ENCODE assay signal across 11 cellular contexts in genomic region chr4:98284640-98285046, GRCh38. TPM values are rescaled to one million over a fixed set of nuclear protein-coding genes. Genes with fewer than 3 reads are reported as not detected.
DNase-seq lines count a peak whose midpoint lies in the region; ATAC-seq and TF ChIP-seq lines count a peak whose summit lies in the region.
"Had no signal": no experiment of that assay in that cellular context is flagged by ENCODE, and none has a peak within 500 bp of the region (broad histone marks: within the 10 kb centered on the region; RNA-seq: fewer than 3 reads in every experiment).

No MANE protein-coding gene starts in this region.

- H4K8ac ChIP-seq in H9 (replicated peaks; ENCODE audit: insufficient read length, low read depth, low read length), result no peak overlapping the region

- no peak overlapping the region for H2AFZ ChIP-seq in H9 (ENCODE audit: low read length)

- H2BK120ac ChIP-seq in H9 (ENCODE audit: low read depth, low read length, poor library complexity, severe bottlenecking), result no peak overlapping the region

- no peaks in the 10 kb centered on the region for H3K36me3 ChIP-seq in suprapubic skin

- WGBS in H9 (ENCODE audit: extremely low coverage, insufficient read length, low lambda C conversion rate), result no CpG with 5 or more reads among the region's 3 CpGs
- WGBS in suprapubic skin, result 86% methylated on average over 3 of the region's 3 CpGs

- H3K56ac ChIP-seq in H9 (ENCODE audit: insufficient read length, low read depth, low read length), result no peak overlapping the region

- DNase-seq in COLO829 (ENCODE audit: low spot score) (peak; percentile 94), H9 (peak; percentile 80), RPMI7951 (ENCODE audit: low read depth) (peak; percentile 41), glutamatergic neuron (no peak), DMS79 treated with DMSO at 0.1 percent for 48 hours (lab: John Stamatoyannopoulos, UW) (no peak), suprapubic skin (ENCODE audit: low spot score in 2 of 2) (no peak)
- DNase-seq: KG1, NCI-H345 had no signal

- no peak overlapping the region for H2AK5ac ChIP-seq in H9 (ENCODE audit: insufficient read length, low read length)

- H3K18ac ChIP-seq in H9 (ENCODE audit: insufficient read length, low read depth, low read length), result peak overlapping the region; percentile 77

- H3K9ac ChIP-seq in H9 (ENCODE audit: extremely low read depth, insufficient read length, low read length), result peak overlapping the region; percentile 6

- peak overlapping the region; percentile 30 for H3K4me2 ChIP-seq in H9 (ENCODE audit: insufficient read depth, insufficient read length, low read length)

- H2BK5ac ChIP-seq in H9 (ENCODE audit: insufficient read length, low read length), result no peak overlapping the region

- no peak overlapping the region for H3K4me3 Mint-ChIP-seq in H9
- no peak overlapping the region for H3K4me3 Mint-ChIP-seq in glutamatergic neuron (ENCODE audit: unreplicated experiment)
- H3K4me3 Mint-ChIP-seq: neural crest cell had no signal

- no peaks in the 10 kb centered on the region for H3K27me3 ChIP-seq in H9 (ENCODE audit: insufficient read depth, low read length)
- no peaks in the 10 kb centered on the region for H3K27me3 ChIP-seq in suprapubic skin

- H2BK15ac ChIP-seq in H9 (ENCODE audit: low read depth, low read length), result no peak overlapping the region

- no peaks in the 10 kb centered on the region for H3K79me1 ChIP-seq in H9 (ENCODE audit: insufficient read depth, low read depth, low read length, poor library complexity, severe bottlenecking)

- no peak overlapping the region for H3K23ac ChIP-seq in H9 (ENCODE audit: insufficient read length, low read depth, low read length)

- H3K27ac ChIP-seq in H9 (ENCODE audit: insufficient read length, low read depth, low read length) (peak overlapping the region; percentile 77), suprapubic skin (no peak overlapping the region)

- H3K4ac ChIP-seq in H9 (ENCODE audit: low read depth, low read length), result no peak overlapping the region

- H3K9me3 Mint-ChIP-seq in H9 (peaks cover 8 to 9% of the 10 kb centered on the region in 2 experiments; a peak in 4 of 5 replicates), glutamatergic neuron (ENCODE audit: unreplicated experiment) (no peaks in the 10 kb centered on the region)

- H2BK20ac ChIP-seq in H9 (ENCODE audit: low read depth, low read length, poor library complexity, severe bottlenecking), result no peak overlapping the region

- no peak for TF ChIP-seq EP300 in suprapubic skin (IDR thresholded peaks at IDR 0.05)

- H3K27ac Mint-ChIP-seq in H9, result peak overlapping the region; percentile 73 to 94 (median 91)
- peak overlapping the region; percentile 7 for H3K27ac Mint-ChIP-seq in glutamatergic neuron (ENCODE audit: unreplicated experiment)

- no peak for TF ChIP-seq CTCF in H9 (conservative IDR thresholded peaks at IDR 0.05)
- no peak for TF ChIP-seq CTCF in glutamatergic neuron (IDR thresholded peaks at IDR 0.05; ENCODE audit: partially characterized antibody, unreplicated experiment)
- TF ChIP-seq CTCF in suprapubic skin (IDR thresholded peaks at IDR 0.05), result no peak

- H3K23me2 ChIP-seq in H9 (ENCODE audit: insufficient read length, low read depth, low read length, poor library complexity, severe bottlenecking), result no peaks in the 10 kb centered on the region

- no peak overlapping the region for H2BK12ac ChIP-seq in H9 (ENCODE audit: insufficient read length, low read depth, low read length)

- H3K14ac ChIP-seq in H9 (ENCODE audit: insufficient read depth, low read length), result no peak overlapping the region; the same call in 1 of the 2 replicates

- H3T11ph ChIP-seq in H9 (ENCODE audit: low read length), result no peak overlapping the region

- no peak for TF ChIP-seq POLR2A in suprapubic skin (IDR thresholded peaks at IDR 0.05)

- no peak overlapping the region for H4K91ac ChIP-seq in H9 (ENCODE audit: insufficient read length, low read depth, low read length)

- H3K36me3 Mint-ChIP-seq in H9 (ENCODE audit: insufficient read depth in 1 of 3, low read depth in 3 of 3) (peaks cover 6 to 14% (median 6%) of the 10 kb centered on the region in 3 experiments; a peak in 4 of 7 replicates), glutamatergic neuron (ENCODE audit: unreplicated experiment) (no peaks in the 10 kb centered on the region)

- peaks cover 19 to 20% of the 10 kb centered on the region in 2 experiments for H3K4me1 Mint-ChIP-seq in H9
- peaks cover 11% of the 10 kb centered on the region for H3K4me1 Mint-ChIP-seq in glutamatergic neuron (ENCODE audit: low read depth, unreplicated experiment)

- peaks cover 2% of the 10 kb centered on the region; the same call in 1 of the 2 replicates for H3K79me2 ChIP-seq in H9 (ENCODE audit: insufficient read depth, low read length)

- H4K5ac ChIP-seq in H9 (ENCODE audit: insufficient read length, low read depth, low read length), result no peak overlapping the region

- H4K20me1 ChIP-seq in H9 (ENCODE audit: control insufficient read depth, insufficient read depth, insufficient read length), result no peaks in the 10 kb centered on the region

- no peaks in the 10 kb centered on the region for H3K9me3 ChIP-seq in H9 (ENCODE audit: control insufficient read depth, low read depth, low read length)
- H3K9me3 ChIP-seq in suprapubic skin, result no peaks in the 10 kb centered on the region

- H3K27me3 Mint-ChIP-seq in H9 (ENCODE audit: low read depth) (no peaks in the 10 kb centered on the region), glutamatergic neuron (ENCODE audit: unreplicated experiment) (peaks cover 2% of the 10 kb centered on the region)

- no peaks in the 10 kb centered on the region for H3K4me1 ChIP-seq in H9 (ENCODE audit: insufficient read depth, low read length)
- H3K4me1 ChIP-seq in suprapubic skin, result no peaks in the 10 kb centered on the region

- no peak overlapping the region for H3K4me3 ChIP-seq in suprapubic skin

- no peak for ATAC-seq in HG03520 (IDR thresholded peaks at IDR 0.05; ENCODE audit: unreplicated experiment)
- ATAC-seq in HG03175 (IDR thresholded peaks at IDR 0.05; ENCODE audit: unreplicated experiment), result no peak

RNA-seq across cellular contexts. Expression of gene RAP1GDS1, which starts 23.5 kb away (rescaled TPM):
- total RNA-seq in H9 (2021) (25.1 and 25.2 TPM in 2 replicates), glutamatergic neuron (ENCODE audit: unreplicated experiment) (121 TPM), suprapubic skin (10 to 100 TPM; 17.8 to 28.6 (median 27.1) TPM)
- 65.1 and 66.3 TPM in 2 replicates for total RNA-seq in RPMI7951 (2014; rRNA removed; shearing (Covaris generic))

Comparison
In these comparisons a context has a peak if more than half of its experiments do, and no peak if none do; other contexts are left out.
1. DNase-seq: peak in COLO829 (single experiment), H9 (single experiment) and RPMI7951 (single experiment); none in glutamatergic neuron (single experiment), DMS79 treated with DMSO at 0.1 percent for 48 hours (single experiment) and suprapubic skin (0 of 2).